In genomic region chr5:140725799-140726471, GRCh38 we compare ENCODE assay signal across 1 cellular context.
TF ChIP-seq lines count a peak whose summit lies in the region.

No MANE protein-coding gene starts in this region.

TF ChIP-seq in HepG2, 621 proteins besides CTCF, POLR2A, EP300 and RAD21 (continued from another document and continues in another):
- TF ChIP-seq ZFYVE20 (CRISPR knock-in tag; IDR thresholded peaks at IDR 0.05; ENCODE audit: borderline replicate concordance, low read depth) (no peak), SP5 (CRISPR knock-in tag; IDR thresholded peaks at IDR 0.05; ENCODE audit: borderline replicate concordance, low read depth) (no peak), ZNF142 (CRISPR knock-in tag; IDR thresholded peaks at IDR 0.05) (no peak; the same call in 1 of the 2 replicates), KDM3A (CRISPR knock-in tag; IDR thresholded peaks at IDR 0.05; ENCODE audit: low read depth) (peak; percentile 61), ZNF678 (CRISPR knock-in tag; IDR thresholded peaks at IDR 0.05) (no peak), ZNF644 (CRISPR knock-in tag; IDR thresholded peaks at IDR 0.05; ENCODE audit: low read depth) (0 out of 2 replicates have a peak, but pooled peaks have one; percentile 18), ZNF124 (CRISPR knock-in tag; IDR thresholded peaks at IDR 0.05) (no peak), CEBPG (CRISPR knock-in tag; IDR thresholded peaks at IDR 0.05) (peak; percentile 22; the same call in 1 of the 2 replicates), ZNF260 (CRISPR knock-in tag; IDR thresholded peaks at IDR 0.05; ENCODE audit: borderline replicate concordance, low read depth) (no peak), ZNF263 (CRISPR knock-in tag; IDR thresholded peaks at IDR 0.05) (peak; percentile 37; the same call in 1 of the 2 replicates), ZNF501 (CRISPR knock-in tag; IDR thresholded peaks at IDR 0.05) (peak; percentile 64), MZF1 (CRISPR knock-in tag; IDR thresholded peaks at IDR 0.05; ENCODE audit: borderline replicate concordance) (no peak), CREBL2 (CRISPR knock-in tag; IDR thresholded peaks at IDR 0.05; ENCODE audit: borderline replicate concordance) (no peak), JUN (CRISPR knock-in tag; IDR thresholded peaks at IDR 0.05) (no peak), CAMTA2 (CRISPR knock-in tag; IDR thresholded peaks at IDR 0.05; ENCODE audit: borderline replicate concordance) (no peak), ATRX (CRISPR knock-in tag; IDR thresholded peaks at IDR 0.05; ENCODE audit: borderline replicate concordance) (no peak), ERF (CRISPR knock-in tag; IDR thresholded peaks at IDR 0.05) (peak; percentile 86), ZNF589 (CRISPR knock-in tag; conservative IDR thresholded peaks at IDR 0.05) (no peak), SRSF4 (IDR thresholded peaks at IDR 0.05; ENCODE audit: low read depth, low read length, poor library complexity, severe bottlenecking) (no peak), ZMYM2 (CRISPR knock-in tag; IDR thresholded peaks at IDR 0.05) (no peak), ZNF446 (CRISPR knock-in tag; IDR thresholded peaks at IDR 0.05) (no peak), ZNF318 (CRISPR knock-in tag; IDR thresholded peaks at IDR 0.05) (no peak), SNAPC5 (CRISPR knock-in tag; IDR thresholded peaks at IDR 0.05; ENCODE audit: borderline replicate concordance) (no peak), MAX (IDR thresholded peaks at IDR 0.05) (peak; percentile 58), ELF1 (CRISPR knock-in tag; IDR thresholded peaks at IDR 0.05) (peak; percentile 49; the same call in 1 of the 2 replicates), ZNF580 (CRISPR knock-in tag; IDR thresholded peaks at IDR 0.05; ENCODE audit: borderline replicate concordance, low read depth) (peak; percentile 67; the same call in 1 of the 2 replicates), WIZ (CRISPR knock-in tag; IDR thresholded peaks at IDR 0.05) (no peak), ZNF703 (CRISPR knock-in tag; IDR thresholded peaks at IDR 0.05; ENCODE audit: borderline replicate concordance) (no peak), CHCHD3 (CRISPR knock-in tag; IDR thresholded peaks at IDR 0.05) (no peak), NKX3-1 (CRISPR knock-in tag; IDR thresholded peaks at IDR 0.05) (peak; percentile 44; the same call in 1 of the 2 replicates), CBX2 (IDR thresholded peaks at IDR 0.05; ENCODE audit: low read depth, low read length) (no peak), CBX2 (CRISPR knock-in tag; IDR thresholded peaks at IDR 0.05; ENCODE audit: low read depth) (no peak), GMEB2 (CRISPR knock-in tag; IDR thresholded peaks at IDR 0.05; ENCODE audit: low read depth) (no peak), HMGXB4 (CRISPR knock-in tag; IDR thresholded peaks at IDR 0.05; ENCODE audit: borderline replicate concordance in 1 of 2, low read depth in 1 of 2) (peak; percentile 93 to 99), MLXIP (CRISPR knock-in tag; IDR thresholded peaks at IDR 0.05; ENCODE audit: borderline replicate concordance) (no peak), MATR3 (CRISPR knock-in tag; IDR thresholded peaks at IDR 0.05) (no peak), HNF4G (IDR thresholded peaks at IDR 0.05; ENCODE audit: borderline replicate concordance, low read depth, low read length) (no peak), HNF4G (CRISPR knock-in tag; IDR thresholded peaks at IDR 0.05; ENCODE audit: borderline replicate concordance, low read depth) (no peak; the same call in 1 of the 2 replicates)
